ENCODE assay signal across 20 cellular contexts in genomic region chr7:91411062-91411461, GRCh38.
"Had no signal": no experiment of that assay in that cellular context is flagged by ENCODE, and none has a peak within 500 bp of the region (broad histone marks: within the 10 kb centered on the region; RNA-seq: fewer than 3 reads in every experiment).

No MANE protein-coding gene starts in this region.

- H3K4me1 Mint-ChIP-seq: activated naive CD8-positive, alpha-beta T cell treated with anti-CD3 and anti-CD28 coated beads for 36 hours; immature natural killer cell; naive thymus-derived CD4-positive, alpha-beta T cell; neural crest cell had no signal

- H3K9me3 Mint-ChIP-seq: activated naive CD8-positive, alpha-beta T cell treated with anti-CD3 and anti-CD28 coated beads for 36 hours; activated T-cell treated with anti-CD3 and anti-CD28 coated beads, Interleukin-2, amount 50 U/mL, for 24 hours; activated T-helper 2 cell treated with anti-CD3 and anti-CD28 coated beads, Interferon-gamma antibody, Interleukin-2, Interleukin-4, amounts not matched to agents 10 μg/mL and 5 μg/mL and 100 μg/mL, durations not matched to agents 14 hours and 24 hours and 36 hours; naive thymus-derived CD4-positive, alpha-beta T cell; neural crest cell had no signal

- H3K4me3 Mint-ChIP-seq: activated CD8-positive, alpha-beta T cell treated with anti-CD3 and anti-CD28 coated beads, Interleukin-2, amount 10 ng/mL, durations not matched to agents 7 days and 5 days; activated naive CD8-positive, alpha-beta T cell treated with anti-CD3 and anti-CD28 coated beads for 36 hours; activated T-cell treated with anti-CD3 and anti-CD28 coated beads, Interleukin-2, amount 50 U/mL, for 24 hours; immature natural killer cell; naive thymus-derived CD4-positive, alpha-beta T cell; neural crest cell had no signal

- ATAC-seq: activated CD4-positive, CD25-positive, alpha-beta regulatory T cell treated with anti-CD3 and anti-CD28 coated beads, Interleukin-2, amount 50 U/mL, for 24 hours; activated CD8-positive, alpha-beta T cell treated with anti-CD3 and anti-CD28 coated beads, Interleukin-2, amount 10 ng/mL, durations not matched to agents 7 days and 5 days; heart right ventricle; left lobe of liver had no signal

- H3K36me3 Mint-ChIP-seq: activated naive CD8-positive, alpha-beta T cell treated with anti-CD3 and anti-CD28 coated beads for 36 hours; immature natural killer cell; naive thymus-derived CD4-positive, alpha-beta T cell had no signal

- H3K27me3 Mint-ChIP-seq: activated naive CD8-positive, alpha-beta T cell treated with anti-CD3 and anti-CD28 coated beads for 36 hours; activated T-cell treated with anti-CD3 and anti-CD28 coated beads, Interleukin-2, amount 50 U/mL, for 24 hours had no signal

- H3K27ac Mint-ChIP-seq: activated CD8-positive, alpha-beta T cell treated with anti-CD3 and anti-CD28 coated beads, Interleukin-2, amount 10 ng/mL, durations not matched to agents 7 days and 5 days; activated naive CD8-positive, alpha-beta T cell treated with anti-CD3 and anti-CD28 coated beads for 36 hours; activated T-cell treated with anti-CD3 and anti-CD28 coated beads, Interleukin-2, amount 50 U/mL, for 24 hours; activated T-helper 2 cell treated with anti-CD3 and anti-CD28 coated beads, Interferon-gamma antibody, Interleukin-2, Interleukin-4, amounts not matched to agents 10 μg/mL and 5 μg/mL and 100 μg/mL, durations not matched to agents 14 hours and 24 hours and 36 hours; immature natural killer cell; naive thymus-derived CD4-positive, alpha-beta T cell had no signal

- DNase-seq: activated CD4-positive, alpha-beta T cell treated with anti-CD3 and anti-CD28 coated beads, Interleukin-2, amount 50 U/mL, for 1 hour; activated CD8-positive, alpha-beta T cell treated with anti-CD3 and anti-CD28 coated beads, Interleukin-2, amount 10 ng/mL, durations not matched to agents 7 days and 5 days; activated naive CD4-positive, alpha-beta T cell treated with Interleukin-2 at 50 U/mL for 16 hours; activated naive CD8-positive, alpha-beta T cell treated with anti-CD3 and anti-CD28 coated beads for 36 hours; activated T-cell treated with anti-CD3 and anti-CD28 coated beads, Interleukin-2, amount 50 U/mL, for 24 hours; central memory CD4-positive, alpha-beta T cell; dorsolateral prefrontal cortex; heart right ventricle; immature natural killer cell; lower lobe of right lung; naive thymus-derived CD4-positive, alpha-beta T cell; sigmoid colon; stimulated activated CD4-positive, alpha-beta T cell treated with anti-CD3 and anti-CD28 coated beads, Interleukin-15, amount 100 ng/mL, for 24 hours; stimulated activated CD8-positive, alpha-beta memory T cell treated with anti-CD3 and anti-CD28 coated beads, Interleukin-4, amount 100 ng/mL, for 48 hours; stimulated activated naive CD4-positive, alpha-beta T cell; upper lobe of left lung had no signal
